8 cellular contexts compared by ENCODE assay signal in genomic region chr2:18050001-18050400, GRCh38.
"Had no signal": no experiment of that assay in that cellular context is flagged by ENCODE, and none has a peak within 500 bp of the region (broad histone marks: within the 10 kb centered on the region; RNA-seq: fewer than 3 reads in every experiment).

No MANE protein-coding gene starts in this region.

- H3K4me3 ChIP-seq: GM23248, HAP-1 had no signal

- FAIRE-seq: HepG2 had no signal

- ATAC-seq: HCT116, HepG2 had no signal

- DNase-seq: GM23248, GOT3, H7, HFFc6 had no signal

- H3K36me3 ChIP-seq: HAP-1 had no signal

- H3K27ac ChIP-seq: GM23248, HL-60 had no signal

- H3K9ac ChIP-seq: GM23248 had no signal

- H2AFZ ChIP-seq: GM23248 had no signal

- H3K9me3 ChIP-seq: HAP-1 had no signal
